Comparison of ENCODE assay signal across 8 cellular contexts in genomic region chr7:155299539-155300202, GRCh38. TPM values are rescaled to one million over a fixed set of nuclear protein-coding genes. Genes with fewer than 3 reads are reported as not detected.
DNase-seq lines count a peak whose midpoint lies in the region; ATAC-seq and TF ChIP-seq lines count a peak whose summit lies in the region.

No MANE protein-coding gene starts in this region.

- H3K4me1 ChIP-seq in A673 (ENCODE audit: insufficient read depth, low read length, poor library complexity, severe bottlenecking): peaks cover 24% of the 10 kb centered on the region

- BruUV-seq in A673 (replicated peaks; lab: Mats Ljungman, UMichigan): no TSS peak

- intact Hi-C loops in A673 (cut with micrococcal nuclease; ENCODE audit: unreplicated experiment): loop anchor here (5.0 kb wide), 1 partner anchor 297 kb away; the partner anchor contains the start of gene PAXIP1

- H3K4me3 ChIP-seq in A673 (ENCODE audit: low read depth, low read length, poor library complexity, severe bottlenecking) (peak overlapping the region; percentile 93), fibroblast of pulmonary artery (replicated peaks; ENCODE audit: low read depth, low read length) (peak overlapping the region; percentile 65)

- no peak for ATAC-seq in GM18505 (IDR thresholded peaks at IDR 0.05; ENCODE audit: unreplicated experiment)
- no peak for ATAC-seq in HG03135 (IDR thresholded peaks at IDR 0.05; ENCODE audit: unreplicated experiment)

- TF ChIP-seq POLR2A in GM18505 (IDR thresholded peaks at IDR 0.05; ENCODE audit: borderline replicate concordance, extremely low read depth, insufficient read depth, insufficient read length): peak; percentile 40

- CTCF ChIA-PET in A673 (lab: Charles Lee): no interaction called here

- H3K9me3 ChIP-seq in A673 (ENCODE audit: low read depth, low read length, poor library complexity, severe bottlenecking): no peaks in the 10 kb centered on the region

- DNase-seq in A673 (ENCODE audit: low spot score) (no peak), fibroblast of pulmonary artery (ENCODE audit: low read depth) (peak; percentile 35), renal cortical epithelial cell (ENCODE audit: low read depth) (peak; percentile 37), SHP77 treated with DMSO at 0.1 percent for 48 hours (lab: John Stamatoyannopoulos, UW) (no peak), NCI-H524 (lab: John Stamatoyannopoulos, UW) (no peak)
- DNase-seq in activated CD4-positive, alpha-beta T cell treated with anti-CD3 and anti-CD28 coated beads, Interleukin-2, amount 50 U/mL, for 1 hour: peak; percentile 23

- H3K27me3 ChIP-seq in A673 (replicated peaks; ENCODE audit: insufficient read depth, low read depth, low read length, poor library complexity): no peaks in the 10 kb centered on the region

- POLR2A ChIA-PET in A673 (lab: Charles Lee; ENCODE audit: low non-redundant PET): no interaction called here

- H3K36me3 ChIP-seq in A673 (ENCODE audit: insufficient read depth, low read length, poor library complexity, severe bottlenecking): peaks cover 55% of the 10 kb centered on the region

- TF ChIP-seq CTCF in A673 (conservative IDR thresholded peaks at IDR 0.05; ENCODE audit: low read depth, low read length) (no peak), fibroblast of pulmonary artery (IDR thresholded peaks at IDR 0.05; ENCODE audit: low read length, missing control alignments) (no peak)

- no peak overlapping the region for H3K27ac ChIP-seq in A673 (ENCODE audit: low read depth, low read length, poor library complexity, severe bottlenecking)

RNA-seq across cellular contexts. Expression of gene INSIG1, which starts 2.0 kb away (rescaled TPM):
- 51.8 and 53.4 TPM in 2 replicates for total RNA-seq in A673 (2021)
- total RNA-seq in renal cortical epithelial cell: 33.7 and 734 TPM in 2 replicates

Comparison
In these comparisons a context has a peak if more than half of its experiments do, and no peak if none do; other contexts are left out.
1. DNase-seq: peak in activated CD4-positive, alpha-beta T cell treated with anti-CD3 and anti-CD28 coated beads, Interleukin-2, amount 50 U/mL, for 1 hour (single experiment), fibroblast of pulmonary artery (single experiment) and renal cortical epithelial cell (single experiment); none in A673 (single experiment), SHP77 treated with DMSO at 0.1 percent for 48 hours (single experiment) and NCI-H524 (0 of 2).